Comparison of ENCODE assay signal across 12 cellular contexts in the genomic region with DNA sequence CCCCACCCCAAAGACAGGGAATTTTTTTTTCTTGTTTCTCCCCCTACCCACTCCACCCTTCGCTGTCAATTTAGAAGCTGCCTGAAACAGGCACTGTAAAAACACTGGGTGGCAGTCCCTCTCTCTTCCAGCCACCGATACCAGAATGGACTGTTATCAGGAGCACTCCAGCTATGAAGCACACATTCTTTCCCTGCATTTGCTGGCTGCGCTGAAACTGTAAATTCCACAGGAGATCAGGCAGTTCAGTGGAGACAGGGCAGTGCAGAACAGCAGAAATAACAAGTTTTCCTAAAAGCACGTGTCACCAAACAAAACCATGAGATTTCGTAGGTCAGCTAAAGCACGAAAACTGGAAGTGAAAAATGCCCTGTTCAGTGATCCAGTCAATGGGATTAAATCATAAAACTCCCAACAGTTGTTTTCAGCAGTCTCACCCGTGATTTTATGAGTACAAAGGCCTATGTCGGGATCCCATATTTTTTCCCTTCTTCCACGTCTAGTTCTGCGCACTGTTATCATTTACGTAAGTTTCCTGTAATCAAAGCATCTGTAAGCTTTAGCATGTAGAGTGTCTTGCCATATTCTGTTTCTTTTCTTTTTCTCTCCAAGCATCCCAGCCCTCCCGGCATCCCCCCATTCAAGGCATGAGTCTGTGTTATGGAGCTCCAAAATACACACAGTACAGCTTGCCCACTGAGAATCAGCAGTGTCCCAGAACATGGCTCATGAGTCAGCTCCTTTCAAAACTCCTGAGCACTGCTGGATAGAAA.
DNase-seq lines count a peak whose midpoint lies in the region; ATAC-seq and TF ChIP-seq lines count a peak whose summit lies in the region.
"Had no signal": no experiment of that assay in that cellular context is flagged by ENCODE, and none has a peak within 500 bp of the region (broad histone marks: within the 10 kb centered on the region; RNA-seq: fewer than 3 reads in every experiment).

No MANE protein-coding gene starts in this region.

- no peaks in the 10 kb centered on the region for H3K27me3 ChIP-seq in HAP-1 (ENCODE audit: low read depth)
- no peaks in the 10 kb centered on the region for H3K27me3 ChIP-seq in iPS-18a (ENCODE audit: control insufficient read depth, insufficient read depth, low read length)
- H3K27me3 ChIP-seq: tibial nerve had no signal

- H3K36me3 Mint-ChIP-seq in activated CD4-positive, alpha-beta T cell treated with anti-CD3 and anti-CD28 coated beads, Interleukin-2, amount 10 ng/mL, durations not matched to agents 24 days and 14 days (ENCODE audit: low read depth) = no peaks in the 10 kb centered on the region

- peak; percentile 50 to 57 for DNase-seq in HAP-1 (ENCODE audit: low spot score in 2 of 2)
- DNase-seq in cardiac fibroblast (ENCODE audit: low read depth in 2 of 2) = peak; percentile 60 to 82
- peak; percentile 67 for DNase-seq in pons (ENCODE audit: low spot score)
- no peak for DNase-seq in activated CD4-positive, alpha-beta T cell treated with anti-CD3 and anti-CD28 coated beads, Interleukin-2, amount 10 ng/mL, durations not matched to agents 24 days and 14 days
- no peak for DNase-seq in activated CD4-positive, CD25-positive, alpha-beta regulatory T cell (lab: John Stamatoyannopoulos, UW)
- DNase-seq in activated CD4-positive, CD25-positive, alpha-beta regulatory T cell treated with anti-CD3 and anti-CD28 coated beads, Interleukin-2, amount 50 U/mL, for 72 hours = no peak
- DNase-seq: activated CD4-positive, alpha-beta T cell treated with anti-CD3 and anti-CD28 coated beads, Interleukin-2, amount 50 U/mL, for 4 hours; NCI-H1105 treated with DMSO at 0.1 percent for 48 hours; stimulated activated CD4-positive, alpha-beta T cell treated with anti-CD3 and anti-CD28 coated beads, Interleukin-1b, Interleukin-23, amount 100 ng/mL, for 48 hours had no signal

- H3K27me3 Mint-ChIP-seq in activated CD4-positive, alpha-beta T cell treated with anti-CD3 and anti-CD28 coated beads, Interleukin-2, amount 10 ng/mL, durations not matched to agents 24 days and 14 days = no peaks in the 10 kb centered on the region

- no peak overlapping the region for H3K27ac ChIP-seq in iPS-18a (ENCODE audit: low read length)

- peak overlapping the region; percentile 32 for H3K9ac ChIP-seq in iPS-18a (ENCODE audit: low read length)

- H3K27ac Mint-ChIP-seq in activated CD4-positive, alpha-beta T cell treated with anti-CD3 and anti-CD28 coated beads, Interleukin-2, amount 10 ng/mL, durations not matched to agents 24 days and 14 days = no peak overlapping the region

- TF ChIP-seq CTCF in cardiac fibroblast (IDR thresholded peaks at IDR 0.05; ENCODE audit: low read depth, low read length) = peak; percentile 2

- no peak overlapping the region for H3K4me3 Mint-ChIP-seq in activated CD4-positive, alpha-beta T cell treated with anti-CD3 and anti-CD28 coated beads, Interleukin-2, amount 10 ng/mL, durations not matched to agents 24 days and 14 days

- H3K4me3 ChIP-seq in HAP-1 (no peak overlapping the region), cardiac fibroblast (replicated peaks in 1 of 2; ENCODE audit: low read depth in 2 of 2, low read length in 2 of 2) (no peak overlapping the region), iPS-18a (ENCODE audit: low read length) (no peak overlapping the region)

- no peak for ATAC-seq in HG03135 (IDR thresholded peaks at IDR 0.05; ENCODE audit: unreplicated experiment)

- H3K9me3 ChIP-seq in HAP-1 (no peaks in the 10 kb centered on the region), iPS-18a (ENCODE audit: control insufficient read depth, low read depth, low read length) (no peaks in the 10 kb centered on the region)
- H3K9me3 ChIP-seq: tibial nerve had no signal

- no peaks in the 10 kb centered on the region; the same call in 1 of the 2 replicates for H3K36me3 ChIP-seq in HAP-1 (replicated peaks)
- no peaks in the 10 kb centered on the region for H3K36me3 ChIP-seq in iPS-18a (ENCODE audit: control insufficient read depth, low read depth, low read length)
- H3K36me3 ChIP-seq: tibial nerve had no signal

- H3K4me1 ChIP-seq in HAP-1 (peaks cover 18% of the 10 kb centered on the region), iPS-18a (ENCODE audit: control insufficient read depth, low read depth, low read length) (peaks cover 10% of the 10 kb centered on the region)

- intact Hi-C loops in activated CD4-positive, alpha-beta T cell treated with anti-CD3 and anti-CD28 coated beads, Interleukin-2, amount 10 ng/mL, durations not matched to agents 24 days and 14 days (cut with micrococcal nuclease) = no loop called here

- H3K9me3 Mint-ChIP-seq in activated CD4-positive, alpha-beta T cell treated with anti-CD3 and anti-CD28 coated beads, Interleukin-2, amount 10 ng/mL, durations not matched to agents 24 days and 14 days = no peaks in the 10 kb centered on the region

- in situ Hi-C loops in HAP-1 (cut with MboI; ENCODE audit: low sequenced_read_pairs) = no loop called here

- H3K4me1 Mint-ChIP-seq in activated CD4-positive, alpha-beta T cell treated with anti-CD3 and anti-CD28 coated beads, Interleukin-2, amount 10 ng/mL, durations not matched to agents 24 days and 14 days = no peaks in the 10 kb centered on the region

Comparison
In these comparisons a context has a peak if more than half of its experiments do, and no peak if none do; other contexts are left out.
1. DNase-seq: peak in HAP-1 (2 of 2), cardiac fibroblast (2 of 2) and pons (single experiment); none in activated CD4-positive, alpha-beta T cell treated with anti-CD3 and anti-CD28 coated beads, Interleukin-2, amount 10 ng/mL, durations not matched to agents 24 days and 14 days (single experiment), activated CD4-positive, CD25-positive, alpha-beta regulatory T cell (0 of 4) and activated CD4-positive, CD25-positive, alpha-beta regulatory T cell treated with anti-CD3 and anti-CD28 coated beads, Interleukin-2, amount 50 U/mL, for 72 hours (single experiment).